ENCODE assay signal across 20 cellular contexts in genomic region chr11:82043316-82043715, GRCh38.
DNase-seq lines count a peak whose midpoint lies in the region; ATAC-seq and TF ChIP-seq lines count a peak whose summit lies in the region.
"Had no signal": no experiment of that assay in that cellular context is flagged by ENCODE, and none has a peak within 500 bp of the region (broad histone marks: within the 10 kb centered on the region; RNA-seq: fewer than 3 reads in every experiment).

No MANE protein-coding gene starts in this region.

- peak; percentile 10 for DNase-seq in GM04504 (ENCODE audit: low read depth)
- DNase-seq in astrocyte of the spinal cord (ENCODE audit: low read depth, low spot score), result peak; percentile 35
- peak; percentile 3 for DNase-seq in fibroblast of the conjunctiva (ENCODE audit: low read depth)
- no peak for DNase-seq in stimulated activated CD4-positive, alpha-beta T cell treated with anti-CD3 and anti-CD28 coated beads, Interleukin-4, amount 100 ng/mL, for 24 hours
- DNase-seq in AG08396 (ENCODE audit: low spot score), result no peak
- DNase-seq: Caco-2; CD4-positive, CD25-positive, alpha-beta regulatory T cell; GDM1; H7; HFFc6; Karpas-422; NCI-H1436; NCI-H1930; NCI-H226; NCI-H524; PC-3; RPMI8226; SHP77 treated with DMSO at 0.1 percent for 48 hours had no signal

- ATAC-seq in HG02885 (IDR thresholded peaks at IDR 0.05; ENCODE audit: poor library complexity, unreplicated experiment) (no peak), GM21825 (IDR thresholded peaks at IDR 0.05; ENCODE audit: unreplicated experiment) (no peak)
- ATAC-seq: PC-3 had no signal

- in situ Hi-C loops in astrocyte of the spinal cord (cut with HindIII; ENCODE audit: low sequenced_read_pairs), result no loop called here

- H3K4me3 ChIP-seq in astrocyte of the spinal cord (ENCODE audit: low read depth, low read length), result no peak overlapping the region

- no peak for TF ChIP-seq CTCF in astrocyte of the spinal cord (IDR thresholded peaks at IDR 0.05; ENCODE audit: low read depth, low read length)

Comparison
In these comparisons a context has a peak if more than half of its experiments do, and no peak if none do; other contexts are left out.
1. DNase-seq: peak in GM04504 (single experiment), astrocyte of the spinal cord (single experiment) and fibroblast of the conjunctiva (single experiment); none in stimulated activated CD4-positive, alpha-beta T cell treated with anti-CD3 and anti-CD28 coated beads, Interleukin-4, amount 100 ng/mL, for 24 hours (single experiment) and AG08396 (single experiment).